Comparison of ENCODE assay signal across 8 cellular contexts in the genomic region with DNA sequence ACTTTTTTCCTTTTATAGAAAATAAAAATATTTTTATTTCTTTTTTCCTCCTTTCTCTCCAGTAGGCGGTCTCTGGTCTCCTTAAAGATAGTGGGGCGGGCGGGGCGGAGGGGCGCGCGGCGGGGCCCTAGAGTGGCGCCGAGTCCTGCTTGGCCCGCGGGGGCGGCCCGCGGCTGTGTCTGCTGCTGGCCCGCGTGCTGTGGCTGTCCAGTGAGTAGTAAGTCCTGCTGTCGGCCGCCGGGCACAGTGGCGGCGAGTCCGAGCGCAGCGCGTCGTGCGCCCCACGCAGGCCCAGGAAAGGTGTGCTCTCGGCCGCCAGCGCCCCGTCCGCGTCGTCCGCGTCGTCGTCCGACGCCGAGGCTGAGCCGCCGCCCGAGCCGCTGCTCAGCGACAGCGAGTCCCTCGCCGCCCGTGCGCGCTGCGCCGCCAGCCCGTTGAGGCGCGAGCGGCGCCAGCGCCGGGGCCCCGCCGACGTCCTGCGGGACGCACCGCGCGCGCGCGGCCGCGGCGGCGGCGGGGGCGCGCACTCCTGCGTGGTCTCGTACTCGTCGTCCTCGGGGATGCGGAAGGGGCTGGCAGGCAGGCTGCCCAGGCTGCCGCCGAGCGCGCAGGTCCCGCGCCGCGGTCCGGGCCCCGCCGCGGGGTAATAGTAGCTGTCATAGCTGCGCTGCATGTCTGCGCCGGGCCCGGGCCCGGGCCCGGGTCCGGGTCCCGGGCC. TPM values are rescaled to one million over a fixed set of nuclear protein-coding genes. Genes with fewer than 3 reads are reported as not detected.
DNase-seq lines count a peak whose midpoint lies in the region; ATAC-seq, FAIRE-seq and TF ChIP-seq lines count a peak whose summit lies in the region.

No MANE protein-coding gene starts in this region.

- no peak overlapping the region for H2AFZ ChIP-seq in OCI-LY1 (ENCODE audit: low read length)

- no peaks in the 10 kb centered on the region for H3K9me2 ChIP-seq in OCI-LY1 (ENCODE audit: low read depth, low read length)

- peak; percentile 88 for DNase-seq in GM13977 (ENCODE audit: low spot score)
- DNase-seq in activated effector memory CD4-positive, alpha-beta T cell treated with anti-CD3 and anti-CD28 coated beads, Interleukin-2, amount 50 U/mL, for 16 hours: peak; percentile 90
- DNase-seq in frontal cortex (ENCODE audit: low spot score in 2 of 2): peak; percentile 84 to 85
- no peak for DNase-seq in DMS153 (lab: John Stamatoyannopoulos, UW)

- H3K4me1 ChIP-seq in OCI-LY1 (ENCODE audit: insufficient read depth, low read length, severe bottlenecking): no peaks in the 10 kb centered on the region
- H3K4me1 ChIP-seq in neutrophil (ENCODE audit: control insufficient read depth in 1 of 2, insufficient read depth in 1 of 2, low read depth in 1 of 2, low read length in 1 of 2): peaks cover 0 to 7% of the 10 kb centered on the region in 2 experiments
- peaks cover 0 to 23% (median 0%) of the 10 kb centered on the region in 5 donors for H3K4me1 ChIP-seq in subcutaneous abdominal adipose tissue (ENCODE audit: control insufficient read depth in 5 of 5, insufficient read depth in 5 of 5, low read length in 5 of 5)

- no peaks in the 10 kb centered on the region for H4K20me1 ChIP-seq in OCI-LY1 (ENCODE audit: insufficient read depth, low read length)

- TF ChIP-seq CTCF in GM13977 (IDR thresholded peaks at IDR 0.05; ENCODE audit: extremely low read depth, insufficient read depth, missing control alignments): peak; percentile 0
- no peak for TF ChIP-seq CTCF in OCI-LY1 (IDR thresholded peaks at IDR 0.05; ENCODE audit: low read length)
- TF ChIP-seq CTCF in neutrophil (IDR thresholded peaks at IDR 0.05): no peak

- H3K9ac ChIP-seq in OCI-LY1 (ENCODE audit: low read length) (peak overlapping the region; percentile 42; the same call in 1 of the 2 replicates), subcutaneous abdominal adipose tissue (ENCODE audit: low read length in 5 of 5) (no peak overlapping the region)

- H3K27me3 ChIP-seq in OCI-LY1 (ENCODE audit: insufficient read depth, low read length) (peaks cover 9% of the 10 kb centered on the region; the same call in 1 of the 2 replicates), neutrophil (peaks cover 93% of the 10 kb centered on the region), subcutaneous abdominal adipose tissue (ENCODE audit: control insufficient read depth in 5 of 5, insufficient read depth in 4 of 5, low read length in 5 of 5) (peaks cover 0 to 10% (median 4%) of the 10 kb centered on the region in 5 donors)

- H3K4me2 ChIP-seq in OCI-LY1 (ENCODE audit: low read length): peak overlapping the region; percentile 73

- H3F3A ChIP-seq in OCI-LY1 (ENCODE audit: insufficient read depth, low read length): no peaks in the 10 kb centered on the region

- peak; percentile 65 for ATAC-seq in HG02610 (IDR thresholded peaks at IDR 0.05; ENCODE audit: unreplicated experiment)

- H3K36me3 ChIP-seq in OCI-LY1 (ENCODE audit: insufficient read depth, low read length) (no peaks in the 10 kb centered on the region), neutrophil (no peaks in the 10 kb centered on the region), subcutaneous abdominal adipose tissue (ENCODE audit: control insufficient read depth in 5 of 5, insufficient read depth in 5 of 5, low read length in 5 of 5) (peaks cover 0 to 20% (median 16%) of the 10 kb centered on the region in 5 donors)

- in situ Hi-C loops in GM13977 (cut with MboI; ENCODE audit: low pct_unique_long_range_greater_than_20kb, low sequenced_read_pairs, unreplicated experiment): no loop called here

- FAIRE-seq in frontal cortex (lab: Jason Lieb, UNC): no peak

- no peaks in the 10 kb centered on the region for H3K79me2 ChIP-seq in OCI-LY1 (ENCODE audit: insufficient read depth, low read length)

- H3K27ac ChIP-seq in OCI-LY1 (ENCODE audit: low read depth, low read length, poor library complexity, severe bottlenecking) (no peak overlapping the region), neutrophil (no peak overlapping the region), subcutaneous abdominal adipose tissue (ENCODE audit: low read depth, low read length) (no peak overlapping the region)

- peak overlapping the region; percentile 63 for H3K4me3 ChIP-seq in OCI-LY1 (ENCODE audit: low read depth, low read length, poor library complexity, severe bottlenecking)
- peak overlapping the region; percentile 15 to 43 for H3K4me3 ChIP-seq in neutrophil (ENCODE audit: low read depth in 1 of 2, low read length in 1 of 2)
- peak overlapping the region in 4 of 5 donors; percentile 57 to 67 (median 60) for H3K4me3 ChIP-seq in subcutaneous abdominal adipose tissue (ENCODE audit: low read depth in 1 of 5, low read length in 5 of 5)

- H3K9me3 ChIP-seq in OCI-LY1 (ENCODE audit: low read length) (no peaks in the 10 kb centered on the region), neutrophil (no peaks in the 10 kb centered on the region), subcutaneous abdominal adipose tissue (ENCODE audit: control insufficient read depth in 5 of 5, low read length in 5 of 5) (no peaks in the 10 kb centered on the region)

RNA-seq across cellular contexts. Expression of a gene that starts 52.3 kb away (rescaled TPM):
- 15.9 TPM for total RNA-seq in frontal cortex
